In the genomic region with DNA sequence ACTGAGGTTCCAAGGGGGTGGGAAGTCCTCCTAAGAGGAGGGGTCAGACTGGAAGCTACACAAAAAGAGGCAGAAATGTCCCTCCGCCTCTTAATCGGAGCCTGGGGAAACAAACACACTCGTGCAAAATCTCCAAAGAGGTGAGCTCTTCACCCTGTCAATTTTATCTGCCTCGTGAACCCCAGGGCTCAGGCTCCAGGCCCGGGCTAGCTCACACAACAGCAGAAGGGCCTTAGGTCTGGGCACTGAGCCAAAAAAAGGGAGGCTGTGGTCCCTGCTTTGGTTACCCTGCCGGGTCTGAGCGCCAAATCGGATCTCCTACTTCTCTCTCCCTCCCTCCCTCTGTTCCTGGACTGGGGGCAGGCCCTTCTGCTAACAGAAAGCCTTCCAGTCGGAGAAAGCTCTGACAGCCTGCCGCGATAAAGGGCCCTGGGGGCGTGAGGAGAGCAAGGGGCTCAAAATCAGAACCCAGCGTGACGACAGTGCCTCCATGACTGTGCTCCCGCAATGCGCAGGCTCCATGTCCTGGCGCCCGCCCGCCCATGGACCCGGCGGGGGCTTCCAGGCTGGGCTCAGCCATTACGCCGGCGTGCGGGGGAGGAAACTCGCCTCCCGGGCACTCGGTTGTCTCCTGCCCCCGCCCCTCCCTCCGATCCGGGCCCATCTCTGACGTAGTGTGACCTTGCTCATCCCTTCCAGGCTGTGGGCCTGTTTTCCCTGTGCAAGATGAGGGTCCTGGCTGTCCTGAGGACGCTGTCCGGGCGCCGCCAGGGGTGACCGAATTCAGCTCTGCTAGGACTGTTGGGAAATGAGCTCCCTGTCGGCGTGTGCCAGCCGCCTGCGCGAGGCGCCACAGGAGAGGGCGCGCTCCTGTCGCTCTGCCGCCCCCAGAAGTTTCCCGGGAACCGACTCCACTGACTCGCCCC, we compare ENCODE assay signal across 8 cellular contexts. TPM values are rescaled to one million over a fixed set of nuclear protein-coding genes. Genes with fewer than 3 reads are reported as not detected.
DNase-seq lines count a peak whose midpoint lies in the region; ATAC-seq and TF ChIP-seq lines count a peak whose summit lies in the region.

No MANE protein-coding gene starts in this region.

- in situ Hi-C loops in KBM-7 (cut with MboI; ENCODE audit: low pct_unique_long_range_greater_than_20kb, low sequenced_read_pairs), result no loop called here

- no peaks in the 10 kb centered on the region for H3K27me3 ChIP-seq in PC-9 (ENCODE audit: insufficient read depth, low read depth)
- H3K27me3 ChIP-seq in muscle layer of duodenum (ENCODE audit: low read depth, low read length), result no peaks in the 10 kb centered on the region

- TF ChIP-seq CTCF in PC-9 (conservative IDR thresholded peaks at IDR 0.05), result no peak; the same call in 1 of the 2 replicates

- peaks cover 14% of the 10 kb centered on the region for H3K27me3 Mint-ChIP-seq in activated T-cell treated with anti-CD3 and anti-CD28 coated beads, Interleukin-2, amount 50 U/mL, for 4 hours (ENCODE audit: low read depth)

- POLR2A ChIA-PET in PC-9 (lab: Charles Lee; ENCODE audit: unreplicated experiment), result interaction anchor here (0.5 to 1.2 kb wide), 8 partner anchors 42 to 309 kb away, joined by 3 to 9 read pairs (median 5); a partner anchor contains a TSS

- peak overlapping the region; percentile 95 for H2AFZ ChIP-seq in PC-9

- H3K4me2 ChIP-seq in PC-9, result peak overlapping the region; percentile 100

- TSS peak; percentile 54 for BruUV-seq in PC-9 (replicated peaks; lab: Mats Ljungman, UMichigan)

- no peaks in the 10 kb centered on the region for H3K9me3 Mint-ChIP-seq in activated T-cell treated with anti-CD3 and anti-CD28 coated beads, Interleukin-2, amount 50 U/mL, for 4 hours

- no peaks in the 10 kb centered on the region for H3K36me3 Mint-ChIP-seq in activated T-cell treated with anti-CD3 and anti-CD28 coated beads, Interleukin-2, amount 50 U/mL, for 4 hours (ENCODE audit: insufficient read depth)

- no peaks in the 10 kb centered on the region for H3K9me2 ChIP-seq in PC-9 (ENCODE audit: insufficient read depth)

- peaks cover 28% of the 10 kb centered on the region for H3K4me1 ChIP-seq in PC-9 (replicated peaks; ENCODE audit: insufficient read depth)
- H3K4me1 ChIP-seq in muscle layer of duodenum (ENCODE audit: control insufficient read depth in 1 of 2, insufficient read depth in 2 of 2, low read length in 2 of 2), result peaks cover 5% of the 10 kb centered on the region in 2 donors

- intact Hi-C loops in PC-9 (cut with micrococcal nuclease; ENCODE audit: unreplicated experiment), result loop anchor here (1.0 to 10.0 kb wide), 3 partner anchors 66 to 229 kb away; a partner anchor contains a TSS

- H3K27ac ChIP-seq in PC-9, result peak overlapping the region; percentile 79
- peak overlapping the region; percentile 95 for H3K27ac ChIP-seq in muscle layer of duodenum (ENCODE audit: low read length)

- H3K4me1 Mint-ChIP-seq in activated T-cell treated with anti-CD3 and anti-CD28 coated beads, Interleukin-2, amount 50 U/mL, for 4 hours (ENCODE audit: low read depth), result peaks cover 20% of the 10 kb centered on the region

- peaks cover 17% of the 10 kb centered on the region for H3F3A ChIP-seq in PC-9 (ENCODE audit: insufficient read depth, low read depth)

- CTCF ChIA-PET in PC-9 (lab: Charles Lee), result interaction anchor here (0.5 to 1.4 kb wide), 5 partner anchors 27 to 527 kb away, joined by 3 to 18 read pairs (median 5); no protein-coding TSS in a partner anchor

- H3K4me3 ChIP-seq in PC-9 (peak overlapping the region; percentile 63), muscle layer of duodenum (ENCODE audit: low read depth in 1 of 2, low read length in 2 of 2) (peak overlapping the region; percentile 70 to 71)

- DNase-seq in DMS 273 treated with DMSO at 0.1 percent for 48 hours (lab: John Stamatoyannopoulos, UW) (peak; percentile 95), KBM-7 (peak; percentile 93), PC-9 (peak; percentile 60 to 78)
- DNase-seq in activated T-cell treated with anti-CD3 and anti-CD28 coated beads, Interleukin-2, amount 50 U/mL, for 4 hours, result peak; percentile 76
- peak; percentile 63 for DNase-seq in stimulated activated CD8-positive, alpha-beta memory T cell treated with anti-CD3 and anti-CD28 coated beads, Interleukin-7, amount 100 ng/mL, for 24 hours (ENCODE audit: low read depth)

- no peaks in the 10 kb centered on the region for H4K20me1 ChIP-seq in PC-9 (ENCODE audit: insufficient read depth)

- peaks cover 19% of the 10 kb centered on the region; the same call in 1 of the 2 replicates for H3K79me2 ChIP-seq in PC-9 (ENCODE audit: low read depth)

- peak overlapping the region; percentile 88 for H3K4me3 Mint-ChIP-seq in activated T-cell treated with anti-CD3 and anti-CD28 coated beads, Interleukin-2, amount 50 U/mL, for 4 hours

- H3K36me3 ChIP-seq in PC-9 (ENCODE audit: low read depth) (no peaks in the 10 kb centered on the region), muscle layer of duodenum (ENCODE audit: control insufficient read depth in 1 of 2, insufficient read depth in 2 of 2, low read length in 2 of 2) (peaks cover 0 to 8% of the 10 kb centered on the region in 2 donors)

- H3K9me3 ChIP-seq in PC-9 (ENCODE audit: insufficient read depth, low read depth) (no peaks in the 10 kb centered on the region), muscle layer of duodenum (ENCODE audit: control insufficient read depth in 1 of 2, low read length in 2 of 2) (no peaks in the 10 kb centered on the region)

- ATAC-seq in GM21717 (IDR thresholded peaks at IDR 0.05; ENCODE audit: unreplicated experiment) (peak; percentile 40), esophagus mucosa (peak; percentile 51)
- peak; percentile 44 to 59 for ATAC-seq in activated T-cell treated with anti-CD3 and anti-CD28 coated beads, Interleukin-2, amount 50 U/mL, for 4 hours

RNA-seq across cellular contexts. Expression of a gene that starts 0.9 kb away (rescaled TPM):
- total RNA-seq in PC-9 (2021) (4.2 and 4.9 TPM in 2 replicates), esophagus mucosa (0.28 TPM)
- total RNA-seq in activated T-cell treated with anti-CD3 and anti-CD28 coated beads, Interleukin-2, amount 50 U/mL, for 4 hours, result 1 to 10 TPM; 1.4 to 2.8 (median 1.8) TPM

RNA-seq across cellular contexts. Expression of a gene that starts 35.8 kb away (rescaled TPM):
- total RNA-seq in PC-9 (2021), result 35.8 and 47.2 TPM in 2 replicates
- total RNA-seq in activated T-cell treated with anti-CD3 and anti-CD28 coated beads, Interleukin-2, amount 50 U/mL, for 4 hours, result under 1 TPM; 0.32 to 0.43 (median 0.35) TPM
- 26.9 TPM for total RNA-seq in esophagus mucosa

Comparison
In these comparisons a context has a peak if more than half of its experiments do, and no peak if none do; other contexts are left out.
1. Peak in every context shown above with its lines: DNase-seq, ATAC-seq, H3K4me3 ChIP-seq and H3K27ac ChIP-seq.
2. RNA of a gene that starts 35.8 kb away (total RNA-seq): 35.8 to 47.2 TPM in PC-9 and 26.9 TPM in esophagus mucosa (single experiment); 0.32 to 0.43 TPM in activated T-cell treated with anti-CD3 and anti-CD28 coated beads, Interleukin-2, amount 50 U/mL, for 4 hours; every median in the first group is over 10 times any median in the second.